In genomic region chr7:74758268-74758667, GRCh38 we compare ENCODE assay signal across 4 cellular contexts. TPM values are rescaled to one million over a fixed set of nuclear protein-coding genes. Genes with fewer than 3 reads are reported as not detected.
"Had no signal": no experiment of that assay in that cellular context is flagged by ENCODE, and none has a peak within 500 bp of the region (broad histone marks: within the 10 kb centered on the region; RNA-seq: fewer than 3 reads in every experiment).

No MANE protein-coding gene starts in this region.

RNA-seq across cellular contexts. Expression of gene NCF1, which starts 15.5 kb away (rescaled TPM):
- total RNA-seq: LHCN-M2, M059J, MCF 10A, NCI-H460 had no signal
